Comparison of ENCODE assay signal across 9 cellular contexts in genomic region chr14:78403278-78403815, GRCh38.
DNase-seq lines count a peak whose midpoint lies in the region; ATAC-seq, FAIRE-seq and TF ChIP-seq lines count a peak whose summit lies in the region.
"Had no signal": no experiment of that assay in that cellular context is flagged by ENCODE, and none has a peak within 500 bp of the region (broad histone marks: within the 10 kb centered on the region; RNA-seq: fewer than 3 reads in every experiment).

No MANE protein-coding gene starts in this region.

- no peak overlapping the region for H3K4me3 Mint-ChIP-seq in stimulated activated naive B cell treated with anti-CD40 and anti-IgM and Interleukin-4, amounts not matched to agents 10 μg/mL and 1 μg/mL and 100 μg/mL, for 72 hours

- BruUV-seq in GM12878 (replicated peaks; lab: Mats Ljungman, UMichigan) = no TSS peak

- no peaks in the 10 kb centered on the region for H3K9me3 ChIP-seq in GM12878 (replicated peaks; ENCODE audit: control insufficient read depth, insufficient read depth, low read length)

- H3K9me3 Mint-ChIP-seq in stimulated activated naive B cell treated with anti-CD40 and anti-IgM and Interleukin-4, amounts not matched to agents 10 μg/mL and 1 μg/mL and 100 μg/mL, for 72 hours = peaks cover 0 to 2% of the 10 kb centered on the region in 2 donors

- POLR2A ChIA-PET in GM12878 (lab: Charles Lee) = no interaction called here

- H3K4me3 ChIP-seq in GM12878 = peak overlapping the region; percentile 70

- peaks cover 13 to 17% of the 10 kb centered on the region in 2 donors for H3K27me3 Mint-ChIP-seq in stimulated activated naive B cell treated with anti-CD40 and anti-IgM and Interleukin-4, amounts not matched to agents 10 μg/mL and 1 μg/mL and 100 μg/mL, for 72 hours

- no peak for TF ChIP-seq CTCF in GM12878 (IDR thresholded peaks at IDR 0.05 in 2 of 3, conservative IDR thresholded peaks at IDR 0.05 in 1 of 3; ENCODE audit: control insufficient read depth in 2 of 3, extremely low read depth in 1 of 3, insufficient read depth in 1 of 3, low read depth in 3 of 3, low read length in 3 of 3)

- TF ChIP-seq EP300 in GM12878 (IDR thresholded peaks at IDR 0.05; ENCODE audit: borderline replicate concordance in 1 of 2, control insufficient read depth in 1 of 2, low read depth in 2 of 2, low read length in 2 of 2) = no peak

- no peak overlapping the region; the same call in 1 of the 2 replicates for H3K27ac ChIP-seq in GM12878 (ENCODE audit: control insufficient read depth, insufficient read depth)

- TF ChIP-seq POLR2A in GM12878 (IDR thresholded peaks at IDR 0.05; ENCODE audit: low read depth, low read length) = no peak

- FAIRE-seq in GM12878 (lab: Jason Lieb, UNC) = peak; percentile 52

- peak; percentile 76 for ATAC-seq in HG03039 (IDR thresholded peaks at IDR 0.05; ENCODE audit: unreplicated experiment)
- ATAC-seq in GM12878 = peak; percentile 82
- ATAC-seq in stimulated activated naive B cell treated with anti-CD40 and anti-IgM and Interleukin-4, amounts not matched to agents 10 μg/mL and 1 μg/mL and 100 μg/mL, for 72 hours (replicated peaks) = peak; percentile 50 to 87
- no peak for ATAC-seq in SK-N-SH treated with all-trans-retinoic acid at 6 μM for 48 hours
- ATAC-seq: HCT116 had no signal

- H3K36me3 ChIP-seq in GM12878 (ENCODE audit: control insufficient read depth in 2 of 2, insufficient read depth in 2 of 2, low read length in 1 of 2) = no peaks in the 10 kb centered on the region

- H3K27me3 ChIP-seq in GM12878 (replicated peaks in 1 of 2; ENCODE audit: control insufficient read depth in 2 of 2, insufficient read depth in 2 of 2, low read length in 1 of 2) = no peaks in the 10 kb centered on the region

- H4K20me1 ChIP-seq in GM12878 (ENCODE audit: control insufficient read depth, insufficient read depth) = no peaks in the 10 kb centered on the region

- SMC1A ChIA-PET in GM12878 (lab: Charles Lee; ENCODE audit: uncharacterized antibody, unreplicated experiment) = interaction anchor here (0.7 to 1.9 kb wide), 2 partner anchors 45 to 1183 kb away, joined by 3 to 5 read pairs; no protein-coding TSS in a partner anchor

- CTCF ChIA-PET in GM12878 (lab: Yijun Ruan, JAX) = interaction anchor here (1.3 kb wide), 1 partner anchor 45 kb away, joined by 3 read pairs; no protein-coding TSS in a partner anchor

- H3K79me2 ChIP-seq in GM12878 (ENCODE audit: control insufficient read depth, insufficient read depth, low read length) = peaks cover 27% of the 10 kb centered on the region

- TF ChIP-seq RAD21 in GM12878 (IDR thresholded peaks at IDR 0.05; ENCODE audit: insufficient read depth, low read depth, low read length) = peak; percentile 7; the same call in 1 of the 2 replicates

- H3K9ac ChIP-seq in GM12878 (ENCODE audit: control insufficient read depth, insufficient read depth, low read length) = 0 out of 2 replicates have a peak overlapping the region, but pooled peaks have one; percentile 8

- H2AFZ ChIP-seq in GM12878 (ENCODE audit: control insufficient read depth, low read depth, low read length) = 0 out of 2 replicates have a peak overlapping the region, but pooled peaks have one; percentile 21

- H3K4me2 ChIP-seq in GM12878 (ENCODE audit: control insufficient read depth, insufficient read depth) = no peak overlapping the region; the same call in 1 of the 2 replicates

- DNase-seq in NK-92 treated with Interleukin-12 subunit alpha and Interleukin-12 subunit beta, amount 100 ng/mL, for 24 hours (lab: John Stamatoyannopoulos, UW) = peak; percentile 43
- DNase-seq in NK-92 (lab: John Stamatoyannopoulos, UW; ENCODE audit: unreplicated experiment) = no peak
- peak; percentile 83 for DNase-seq in GM12878 (ENCODE audit: low read depth, low spot score)
- no peak for DNase-seq in stimulated activated naive B cell treated with anti-CD40 and anti-IgM and Interleukin-4, amounts not matched to agents 10 μg/mL and 1 μg/mL and 100 μg/mL, for 72 hours
- DNase-seq in DMS153 treated with DMSO at 0.1 percent for 48 hours (lab: John Stamatoyannopoulos, UW; ENCODE audit: unreplicated experiment) = no peak
- DNase-seq in SHP77 treated with DMSO at 0.1 percent for 48 hours (lab: John Stamatoyannopoulos, UW) = no peak

- H3K36me3 Mint-ChIP-seq in stimulated activated naive B cell treated with anti-CD40 and anti-IgM and Interleukin-4, amounts not matched to agents 10 μg/mL and 1 μg/mL and 100 μg/mL, for 72 hours = no peaks in the 10 kb centered on the region

- RAD21 ChIA-PET in GM12878 (lab: Charles Lee; ENCODE audit: unreplicated experiment) = no interaction called here

- peaks cover 0 to 8% of the 10 kb centered on the region in 2 donors for H3K4me1 Mint-ChIP-seq in stimulated activated naive B cell treated with anti-CD40 and anti-IgM and Interleukin-4, amounts not matched to agents 10 μg/mL and 1 μg/mL and 100 μg/mL, for 72 hours

- intact Hi-C loops in GM12878 (cut with micrococcal nuclease; ENCODE audit: unreplicated experiment) = no loop called here

- 0% methylated on average over 8 of the region's 8 CpGs for WGBS in GM12878 (ENCODE audit: insufficient coverage, insufficient replicate concordance, low lambda C conversion rate, missing lambda C conversion rate)

- in situ Hi-C loops in GM12878 (cut with MboI) = no loop called here

- H3K27ac Mint-ChIP-seq in stimulated activated naive B cell treated with anti-CD40 and anti-IgM and Interleukin-4, amounts not matched to agents 10 μg/mL and 1 μg/mL and 100 μg/mL, for 72 hours = no peak overlapping the region

- no peaks in the 10 kb centered on the region for H3K4me1 ChIP-seq in GM12878 (ENCODE audit: control insufficient read depth, insufficient read depth, low read length)

TF ChIP-seq in GM12878, 131 proteins besides CTCF, POLR2A, EP300 and RAD21 (continues in another document):
- TF ChIP-seq PML (IDR thresholded peaks at IDR 0.05; ENCODE audit: low read length) (no peak), ZBTB40 (IDR thresholded peaks at IDR 0.05; ENCODE audit: borderline replicate concordance) (no peak), NFXL1 (IDR thresholded peaks at IDR 0.05; ENCODE audit: borderline replicate concordance) (no peak)

TF ChIP-seq in SK-N-SH treated with all-trans-retinoic acid at 6 μM for 48 hours, 23 proteins besides CTCF, POLR2A, EP300 and RAD21:
- TF ChIP-seq ZNF70 (CRISPR knock-in tag; IDR thresholded peaks at IDR 0.05) (no peak), TSHZ2 (CRISPR knock-in tag; IDR thresholded peaks at IDR 0.05) (no peak), ZNF8 (CRISPR knock-in tag; IDR thresholded peaks at IDR 0.05) (no peak), GLIS3 (CRISPR knock-in tag; IDR thresholded peaks at IDR 0.05) (no peak)

Comparison
In these comparisons a context has a peak if more than half of its experiments do, and no peak if none do; other contexts are left out.
1. DNase-seq: peak in NK-92 treated with Interleukin-12 subunit alpha and Interleukin-12 subunit beta, amount 100 ng/mL, for 24 hours (single experiment) and GM12878 (single experiment); none in NK-92 (single experiment), stimulated activated naive B cell treated with anti-CD40 and anti-IgM and Interleukin-4, amounts not matched to agents 10 μg/mL and 1 μg/mL and 100 μg/mL, for 72 hours (single experiment), DMS153 treated with DMSO at 0.1 percent for 48 hours (single experiment) and SHP77 treated with DMSO at 0.1 percent for 48 hours (single experiment).